2 cellular contexts compared by ENCODE assay signal in the genomic region with DNA sequence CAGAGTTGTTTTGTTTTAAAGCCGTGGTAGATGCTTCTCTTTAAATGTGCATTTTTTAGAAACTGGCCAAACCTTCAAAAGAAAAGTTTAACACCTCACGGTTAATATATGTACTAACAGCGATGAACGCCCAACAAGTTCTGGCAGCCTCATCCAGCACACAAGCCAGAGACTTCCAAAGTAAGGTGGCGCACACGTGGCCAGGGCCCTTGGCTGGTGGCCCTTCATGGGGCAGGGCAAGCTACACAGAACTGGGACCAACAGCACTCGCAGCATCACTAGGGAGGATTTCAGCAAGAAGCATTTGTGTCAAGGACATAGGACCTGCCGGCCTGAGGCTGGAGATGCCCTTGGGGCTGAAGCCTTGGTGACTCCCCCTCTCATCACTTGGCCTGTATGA.
TF ChIP-seq lines count a peak whose summit lies in the region.

No MANE protein-coding gene starts in this region.

TF ChIP-seq in H1, 55 proteins besides CTCF, POLR2A, EP300 and RAD21:
- TF ChIP-seq CTBP2 (IDR thresholded peaks at IDR 0.05; ENCODE audit: borderline replicate concordance, insufficient read depth, insufficient read length, low read length), result no peak
- TF ChIP-seq NRF1 (IDR thresholded peaks at IDR 0.05; ENCODE audit: low read depth, low read length), result no peak
- no peak for TF ChIP-seq JUN (IDR thresholded peaks at IDR 0.05; ENCODE audit: low read depth, low read length)
- TF ChIP-seq EGR1 (IDR thresholded peaks at IDR 0.05; ENCODE audit: borderline replicate concordance, low read depth, low read length), result no peak
- no peak for TF ChIP-seq PHF8 (conservative IDR thresholded peaks at IDR 0.05; ENCODE audit: low read depth, low read length)
- no peak for TF ChIP-seq SIN3A (conservative IDR thresholded peaks at IDR 0.05 in 1 of 2, IDR thresholded peaks at IDR 0.05 in 1 of 2; ENCODE audit: low read depth in 1 of 2, low read length in 2 of 2)
- no peak for TF ChIP-seq RBBP5 (IDR thresholded peaks at IDR 0.05; ENCODE audit: borderline replicate concordance, low read depth, low read length)
- TF ChIP-seq E2F6 (IDR thresholded peaks at IDR 0.05), result no peak
- TF ChIP-seq KDM1A (IDR thresholded peaks at IDR 0.05; ENCODE audit: borderline replicate concordance, low read length), result no peak
- TF ChIP-seq CBX8 (IDR thresholded peaks at IDR 0.05; ENCODE audit: borderline replicate concordance, low read depth, low read length), result no peak
- no peak for TF ChIP-seq TEAD4 (IDR thresholded peaks at IDR 0.05; ENCODE audit: low read depth, low read length)
- no peak for TF ChIP-seq SUZ12 (IDR thresholded peaks at IDR 0.05; ENCODE audit: low read length)
- no peak for TF ChIP-seq TAF1 (IDR thresholded peaks at IDR 0.05; ENCODE audit: low read depth, low read length)
- TF ChIP-seq TCF12 (IDR thresholded peaks at IDR 0.05; ENCODE audit: low read depth, low read length), result no peak
- no peak for TF ChIP-seq POU5F1 (IDR thresholded peaks at IDR 0.05; ENCODE audit: low read depth, low read length)
- no peak for TF ChIP-seq MAX (IDR thresholded peaks at IDR 0.05)
- TF ChIP-seq SIX5 (IDR thresholded peaks at IDR 0.05; ENCODE audit: low read depth, low read length), result no peak

TF ChIP-seq in GM12891, 5 proteins besides CTCF, POLR2A, EP300 and RAD21:
- TF ChIP-seq PAX5 (IDR thresholded peaks at IDR 0.05; ENCODE audit: insufficient read depth, low read length, severe bottlenecking), result no peak
- TF ChIP-seq SPI1 (IDR thresholded peaks at IDR 0.05; ENCODE audit: low read depth, low read length), result no peak
- no peak for TF ChIP-seq POU2F2 (IDR thresholded peaks at IDR 0.05; ENCODE audit: low read depth, low read length)
- no peak for TF ChIP-seq TAF1 (IDR thresholded peaks at IDR 0.05; ENCODE audit: low read depth, low read length)
- TF ChIP-seq POLR2AphosphoS5 (IDR thresholded peaks at IDR 0.05; ENCODE audit: low read depth, low read length), result no peak
